Comparison of ENCODE assay signal across 9 cellular contexts in the genomic region with DNA sequence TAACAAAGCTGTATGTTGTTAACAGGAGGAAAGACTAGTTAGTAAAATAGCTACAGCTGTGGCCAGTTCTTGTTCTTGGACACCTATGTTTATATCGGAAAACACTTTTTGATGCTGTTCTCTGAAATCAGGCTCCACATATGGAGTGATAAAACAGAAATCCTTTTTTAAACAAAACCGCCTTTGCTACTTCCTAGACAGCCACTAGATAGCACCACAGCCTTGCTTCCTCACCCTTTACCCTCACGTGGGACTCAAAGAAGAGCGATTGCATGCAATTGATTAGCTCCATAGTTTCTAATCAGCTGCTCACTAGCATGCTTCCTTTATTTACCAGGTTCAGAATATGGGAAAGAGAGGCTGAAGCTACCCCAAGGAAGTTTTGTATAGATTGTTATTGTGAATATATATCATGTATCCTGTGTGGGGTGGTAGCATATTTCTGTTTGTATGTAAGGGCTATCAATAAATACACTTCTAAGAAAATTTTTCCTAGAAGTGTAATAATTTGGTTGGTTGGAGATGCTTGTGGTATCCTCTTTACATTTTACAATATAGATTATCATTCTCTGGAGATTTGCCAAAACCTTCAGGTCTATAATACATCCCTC. TPM values are rescaled to one million over a fixed set of nuclear protein-coding genes. Genes with fewer than 3 reads are reported as not detected.
DNase-seq lines count a peak whose midpoint lies in the region; ATAC-seq, FAIRE-seq and TF ChIP-seq lines count a peak whose summit lies in the region.
"Had no signal": no experiment of that assay in that cellular context is flagged by ENCODE, and none has a peak within 500 bp of the region (broad histone marks: within the 10 kb centered on the region; RNA-seq: fewer than 3 reads in every experiment).

No MANE protein-coding gene starts in this region.

- POLR2A ChIA-PET in H1 (lab: Charles Lee; ENCODE audit: partially characterized antibody) = interaction anchor here (0.9 to 2.3 kb wide), 2 partner anchors 264 to 271 kb away, joined by 3 to 7 read pairs; a partner anchor contains a TSS

- TF ChIP-seq CTCF in D721Med (IDR thresholded peaks at IDR 0.05; ENCODE audit: insufficient read depth, missing control alignments) = peak; percentile 62
- peak in 2 of 3 experiments; percentile 50 to 51; a peak in 3 of 4 replicates for TF ChIP-seq CTCF in H1 (IDR thresholded peaks at IDR 0.05; ENCODE audit: control extremely low read depth in 1 of 3, insufficient read depth in 1 of 3, low read depth in 1 of 3, low read length in 3 of 3)
- TF ChIP-seq CTCF in prostate gland (IDR thresholded peaks at IDR 0.05) = peak in 2 of 4 experiments; percentile 50 to 56

- H2AK5ac ChIP-seq in H1 (ENCODE audit: low read depth, low read length) = no peak overlapping the region

- no peak overlapping the region for H3K4ac ChIP-seq in H1 (replicated peaks; ENCODE audit: insufficient read length, low read depth, low read length)

- no peak overlapping the region for H2BK5ac ChIP-seq in H1 (ENCODE audit: low read depth, low read length)

- H3K23ac ChIP-seq in H1 (ENCODE audit: insufficient read length) = no peak overlapping the region

- H3K56ac ChIP-seq in H1 (replicated peaks; ENCODE audit: insufficient read length, low read depth, low read length) = no peak overlapping the region

- no peaks in the 10 kb centered on the region for H4K20me1 ChIP-seq in H1 (replicated peaks in 1 of 2; ENCODE audit: control insufficient read depth in 1 of 2, insufficient read depth in 2 of 2, low read length in 2 of 2)

- DNase-seq in D721Med (ENCODE audit: insufficient read length, low spot score) (no peak), HuH-7 (ENCODE audit: low spot score) (peak; percentile 58), RPMI7951 (ENCODE audit: low read depth) (peak; percentile 53), H1 (ENCODE audit: low read depth in 1 of 2, low spot score in 2 of 2) (peak in 1 of 2 experiments; percentile 42), prostate gland (ENCODE audit: low spot score) (no peak), NCI-H2029 (lab: John Stamatoyannopoulos, UW) (no peak)

- no peak overlapping the region for H2BK12ac ChIP-seq in H1 (ENCODE audit: low read depth, low read length)

- no peak overlapping the region for H2BK120ac ChIP-seq in H1 (replicated peaks; ENCODE audit: low read depth, low read length)

- TF ChIP-seq POLR2A in H1 (IDR thresholded peaks at IDR 0.05; ENCODE audit: control extremely low read depth in 1 of 2, low read depth in 2 of 2, low read length in 2 of 2) = no peak
- TF ChIP-seq POLR2A in prostate gland (IDR thresholded peaks at IDR 0.05) = no peak

- TF ChIP-seq EP300 in H1 (IDR thresholded peaks at IDR 0.05; ENCODE audit: borderline replicate concordance in 1 of 2, low read depth in 2 of 2, low read length in 2 of 2) = no peak

- H2AFZ ChIP-seq in H1 (ENCODE audit: low read length) (no peak overlapping the region), neuron (ENCODE audit: low read depth, low read length) (peak overlapping the region; percentile 64)

- H3K27me3 ChIP-seq in H1 (replicated peaks in 1 of 4; ENCODE audit: control insufficient read depth in 3 of 4, extremely low read depth in 1 of 4, insufficient read depth in 3 of 4, low read length in 3 of 4) (no peaks in the 10 kb centered on the region), neuron (ENCODE audit: insufficient read depth, low read length) (no peaks in the 10 kb centered on the region), prostate gland (replicated peaks; ENCODE audit: insufficient read depth) (no peaks in the 10 kb centered on the region)

- FAIRE-seq in D721Med (lab: Jason Lieb, UNC) (no peak), H1 (lab: Jason Lieb, UNC) (no peak)

- intact Hi-C loops in prostate gland (cut with DNase I) = loop anchor here (2.0 to 10.0 kb wide), 3 partner anchors 49 to 241 kb away; a partner anchor contains a TSS

- H3K27ac ChIP-seq in H1 (ENCODE audit: low read depth, low read length) = no peak overlapping the region
- no peak overlapping the region for H3K27ac ChIP-seq in prostate gland
- H3K27ac ChIP-seq: SK-N-MC had no signal

- no peaks in the 10 kb centered on the region for H3K79me1 ChIP-seq in H1 (ENCODE audit: low read depth, low read length)

- CTCF ChIA-PET in H1 (lab: Charles Lee; ENCODE audit: partially characterized antibody) = interaction anchor here (0.7 to 6.5 kb wide), 38 partner anchors 8 to 267 kb away, joined by 3 to 57 read pairs (median 4); a partner anchor contains a TSS

- H3K36me3 ChIP-seq in H1 (ENCODE audit: control insufficient read depth in 2 of 4, insufficient read depth in 4 of 4, low read length in 3 of 4) (no peaks in the 10 kb centered on the region), neuron (ENCODE audit: insufficient read depth, low read length) (no peaks in the 10 kb centered on the region), prostate gland (no peaks in the 10 kb centered on the region)

- H3K9ac ChIP-seq in H1 (replicated peaks in 1 of 4; ENCODE audit: extremely low read depth in 1 of 4, low read depth in 3 of 4, low read length in 3 of 4) = no peak overlapping the region

- H3K18ac ChIP-seq in H1 (ENCODE audit: extremely low read depth, low read length) = no peak overlapping the region

- H4K8ac ChIP-seq in H1 (ENCODE audit: extremely low read depth, insufficient read depth, low read length) = no peak overlapping the region

- WGBS in H1 (ENCODE audit: extremely low coverage in 1 of 2, insufficient coverage in 1 of 2, insufficient read length in 1 of 2, insufficient replicate concordance in 2 of 2, low coverage in 1 of 2, low lambda C conversion rate in 2 of 2, missing lambda C conversion rate in 1 of 2), 2 experiments = 49% methylated on average over 4 of the region's 4 CpGs; no CpG with 5 or more reads in 1 of the 2 experiments
- WGBS in prostate gland = 4% methylated on average over 4 of the region's 4 CpGs

- H2BK15ac ChIP-seq in H1 (ENCODE audit: low read length) = no peak overlapping the region

- H3K4me3 ChIP-seq in H1 (ENCODE audit: extremely low read depth in 1 of 4, insufficient read depth in 2 of 4, low read depth in 3 of 4, low read length in 4 of 4) (no peak overlapping the region), neuron (ENCODE audit: low read length) (no peak overlapping the region), prostate gland (no peak overlapping the region)
- H3K4me3 ChIP-seq: SK-N-MC had no signal

- no peak overlapping the region for H4K91ac ChIP-seq in H1 (replicated peaks; ENCODE audit: insufficient read length, low read length)

- no peaks in the 10 kb centered on the region; the same call in 1 of the 2 replicates for H3K23me2 ChIP-seq in H1 (ENCODE audit: low read depth, low read length)

- H3K14ac ChIP-seq in H1 (ENCODE audit: insufficient read length) = no peak overlapping the region

- peaks cover 0 to 2% of the 10 kb centered on the region in 2 experiments; a peak in 1 of 4 replicates for H3K79me2 ChIP-seq in H1 (ENCODE audit: control insufficient read depth in 1 of 2, insufficient read depth in 2 of 2, low read length in 2 of 2)

- no peak for ATAC-seq in GM21515 (IDR thresholded peaks at IDR 0.05; ENCODE audit: unreplicated experiment)

- H3K4me2 ChIP-seq in H1 (ENCODE audit: insufficient read depth in 1 of 2, low read depth in 2 of 2, low read length in 2 of 2) = no peak overlapping the region

- H4K5ac ChIP-seq in H1 (ENCODE audit: insufficient read length, low read depth, low read length) = no peak overlapping the region

- H2BK20ac ChIP-seq in H1 (ENCODE audit: low read length) = no peak overlapping the region

- no peaks in the 10 kb centered on the region for H3K4me1 ChIP-seq in H1 (replicated peaks in 1 of 4; ENCODE audit: control insufficient read depth in 3 of 4, insufficient read depth in 4 of 4, low read length in 3 of 4)
- H3K4me1 ChIP-seq in neuron (ENCODE audit: insufficient read depth, low read length) = peaks cover 8% of the 10 kb centered on the region
- H3K4me1 ChIP-seq in prostate gland (replicated peaks) = no peaks in the 10 kb centered on the region

- H3K9me3 ChIP-seq in H1 (ENCODE audit: insufficient read depth in 2 of 2, low read depth in 1 of 2, low read length in 1 of 2) (no peaks in the 10 kb centered on the region), neuron (ENCODE audit: low read length) (no peaks in the 10 kb centered on the region), prostate gland (no peaks in the 10 kb centered on the region)

- TF ChIP-seq RAD21 in H1 (IDR thresholded peaks at IDR 0.05 in 1 of 2, conservative IDR thresholded peaks at IDR 0.05 in 1 of 2; ENCODE audit: low read depth in 2 of 2, low read length in 2 of 2) = peak; percentile 76 to 79

RNA-seq across cellular contexts. Expression of a gene that starts 4.3 kb away (rescaled TPM):
- total RNA-seq in RPMI7951 (2014; rRNA removed; shearing (Covaris generic)) = 23.8 and 27.9 TPM in 2 replicates
- 16.5 and 20.8 TPM in 2 replicates for total RNA-seq in H1 (2021; fragmentation: NEBNext Ultra II Directional; extraction: Animal tissue kit (Norgen Biotek cat#: 25700))
- polyA plus RNA-seq in H1 (2011; rRNA removed) = 6.8 and 7.7 TPM in 2 replicates
- polyA plus RNA-seq in H1 (2011; cell fraction: cytosol; rRNA removed) = 10.5 TPM
- 4.2 TPM for polyA plus RNA-seq in H1 (2011; cell fraction: nucleus; rRNA removed)
- polyA plus RNA-seq in H1 (2012, experiment 1 of 2) = 9.7 to 15.8 TPM (median 10.5 TPM) in 4 replicates
- polyA plus RNA-seq in H1 (2012, experiment 2 of 2) = 9.9 TPM
- polyA plus RNA-seq in H1 (2013, experiment 1 of 2) = 14.6 TPM
- polyA plus RNA-seq in H1 (2013, experiment 2 of 2) = 14.9 TPM
- 7.6 and 7.7 TPM in 2 replicates for polyA minus RNA-seq in H1 (2011; rRNA and poly(A)+ RNA removed)
- polyA minus RNA-seq in H1 (2011; cell fraction: cytosol; rRNA and poly(A)+ RNA removed) = 8.3 TPM
- 10.2 TPM for polyA minus RNA-seq in H1 (2011; cell fraction: nucleus; rRNA and poly(A)+ RNA removed)
- 10 to 100 TPM; 31.0 to 37.9 TPM for total RNA-seq in prostate gland

RNA-seq across cellular contexts. Expression of a gene that starts 11.4 kb away (rescaled TPM):
- not detected in 2 replicates for total RNA-seq in RPMI7951 (2014; rRNA removed; shearing (Covaris generic))
- total RNA-seq in H1 (2021; fragmentation: NEBNext Ultra II Directional; extraction: Animal tissue kit (Norgen Biotek cat#: 25700)) = not detected in 2 replicates
- polyA plus RNA-seq in H1 (2011; rRNA removed) = not detected in 2 replicates
- polyA plus RNA-seq in H1 (2011; cell fraction: cytosol; rRNA removed) = not detected
- not detected for polyA plus RNA-seq in H1 (2011; cell fraction: nucleus; rRNA removed)
- not detected in 4 replicates for polyA plus RNA-seq in H1 (2012, experiment 1 of 2)
- not detected for polyA plus RNA-seq in H1 (2012, experiment 2 of 2)
- polyA plus RNA-seq in H1 (2013, experiment 1 of 2) = not detected
- not detected for polyA plus RNA-seq in H1 (2013, experiment 2 of 2)
- not detected in 2 replicates for polyA minus RNA-seq in H1 (2011; rRNA and poly(A)+ RNA removed)
- polyA minus RNA-seq in H1 (2011; cell fraction: cytosol; rRNA and poly(A)+ RNA removed) = not detected
- not detected for polyA minus RNA-seq in H1 (2011; cell fraction: nucleus; rRNA and poly(A)+ RNA removed)
- total RNA-seq in prostate gland = under 1 TPM in 1 of 2 donors, not detected in 1; 0.68 TPM

RNA-seq across cellular contexts. Expression of a gene that starts 34.0 kb away (rescaled TPM):
- 0.39 and 0.48 TPM in 2 replicates for total RNA-seq in RPMI7951 (2014; rRNA removed; shearing (Covaris generic))
- 9.3 and 10.3 TPM in 2 replicates for total RNA-seq in H1 (2021; fragmentation: NEBNext Ultra II Directional; extraction: Animal tissue kit (Norgen Biotek cat#: 25700))
- polyA plus RNA-seq in H1 (2011; rRNA removed) = 9.5 and 16.7 TPM in 2 replicates
- 16.0 TPM for polyA plus RNA-seq in H1 (2011; cell fraction: cytosol; rRNA removed)
- 11.4 TPM for polyA plus RNA-seq in H1 (2011; cell fraction: nucleus; rRNA removed)
- 6.7 to 8.6 TPM (median 8.0 TPM) in 4 replicates for polyA plus RNA-seq in H1 (2012, experiment 1 of 2)
- 10.5 TPM for polyA plus RNA-seq in H1 (2012, experiment 2 of 2)
- 6.6 TPM for polyA plus RNA-seq in H1 (2013, experiment 1 of 2)
- polyA plus RNA-seq in H1 (2013, experiment 2 of 2) = 7.7 TPM
- polyA minus RNA-seq in H1 (2011; rRNA and poly(A)+ RNA removed) = 12.2 and 14.8 TPM in 2 replicates
- 9.6 TPM for polyA minus RNA-seq in H1 (2011; cell fraction: cytosol; rRNA and poly(A)+ RNA removed)
- 9.0 TPM for polyA minus RNA-seq in H1 (2011; cell fraction: nucleus; rRNA and poly(A)+ RNA removed)
- 100 to 1,000 TPM in 1 of 2 donors, 10 to 100 TPM in 1; 56.3 to 124 TPM for total RNA-seq in prostate gland

RNA-seq across cellular contexts. Expression of a gene that starts 42.8 kb away (rescaled TPM):
- total RNA-seq in RPMI7951 (2014; rRNA removed; shearing (Covaris generic)) = not detected in 2 replicates
- not detected in 2 replicates for total RNA-seq in H1 (2021; fragmentation: NEBNext Ultra II Directional; extraction: Animal tissue kit (Norgen Biotek cat#: 25700))
- polyA plus RNA-seq in H1 (2011; rRNA removed) = not detected in 2 replicates
- polyA plus RNA-seq in H1 (2011; cell fraction: cytosol; rRNA removed) = not detected
- not detected for polyA plus RNA-seq in H1 (2011; cell fraction: nucleus; rRNA removed)
- not detected in 4 replicates for polyA plus RNA-seq in H1 (2012, experiment 1 of 2)
- not detected for polyA plus RNA-seq in H1 (2012, experiment 2 of 2)
- not detected for polyA plus RNA-seq in H1 (2013, experiment 1 of 2)
- not detected for polyA plus RNA-seq in H1 (2013, experiment 2 of 2)
- polyA minus RNA-seq in H1 (2011; rRNA and poly(A)+ RNA removed) = 0.07 TPM in 1 of 2 replicates, not detected in the other
- polyA minus RNA-seq in H1 (2011; cell fraction: cytosol; rRNA and poly(A)+ RNA removed) = not detected
- not detected for polyA minus RNA-seq in H1 (2011; cell fraction: nucleus; rRNA and poly(A)+ RNA removed)
- total RNA-seq in prostate gland = under 1 TPM in 1 of 2 donors, not detected in 1; 0.57 TPM

RNA-seq across cellular contexts. Expression of a gene that starts 44.0 kb away (rescaled TPM):
- total RNA-seq in RPMI7951 (2014; rRNA removed; shearing (Covaris generic)) = 80.7 and 94.9 TPM in 2 replicates
- 68.6 and 72.7 TPM in 2 replicates for total RNA-seq in H1 (2021; fragmentation: NEBNext Ultra II Directional; extraction: Animal tissue kit (Norgen Biotek cat#: 25700))
- 51.4 and 67.3 TPM in 2 replicates for polyA plus RNA-seq in H1 (2011; rRNA removed)
- 56.8 TPM for polyA plus RNA-seq in H1 (2011; cell fraction: cytosol; rRNA removed)
- 28.8 TPM for polyA plus RNA-seq in H1 (2011; cell fraction: nucleus; rRNA removed)
- polyA plus RNA-seq in H1 (2012, experiment 1 of 2) = 53.5 to 64.2 TPM (median 54.9 TPM) in 4 replicates
- 72.6 TPM for polyA plus RNA-seq in H1 (2012, experiment 2 of 2)
- 48.9 TPM for polyA plus RNA-seq in H1 (2013, experiment 1 of 2)
- 51.3 TPM for polyA plus RNA-seq in H1 (2013, experiment 2 of 2)
- 37.4 and 44.6 TPM in 2 replicates for polyA minus RNA-seq in H1 (2011; rRNA and poly(A)+ RNA removed)
- polyA minus RNA-seq in H1 (2011; cell fraction: cytosol; rRNA and poly(A)+ RNA removed) = 28.3 TPM
- polyA minus RNA-seq in H1 (2011; cell fraction: nucleus; rRNA and poly(A)+ RNA removed) = 31.6 TPM
- 10 to 100 TPM; 95.8 to 98.8 TPM for total RNA-seq in prostate gland

Comparison
In these comparisons a context has a peak if more than half of its experiments do, and no peak if none do; other contexts are left out.
1. DNase-seq: peak in HuH-7 (single experiment) and RPMI7951 (single experiment); none in D721Med (single experiment), prostate gland (single experiment) and NCI-H2029 (single experiment).